Comparison of ENCODE assay signal across 21 cellular contexts in genomic region chr3:190209533-190209932, GRCh38.
DNase-seq lines count a peak whose midpoint lies in the region; ATAC-seq lines count a peak whose summit lies in the region.
"Had no signal": no experiment of that assay in that cellular context is flagged by ENCODE, and none has a peak within 500 bp of the region (broad histone marks: within the 10 kb centered on the region; RNA-seq: fewer than 3 reads in every experiment).

No MANE protein-coding gene starts in this region.

- DNase-seq in retina (no peak), SKM-1 (lab: John Stamatoyannopoulos, UW; ENCODE audit: unreplicated experiment) (no peak)
- DNase-seq in activated naive CD4-positive, alpha-beta T cell treated with anti-CD3 and anti-CD28 coated beads for 36 hours = no peak
- DNase-seq: ACHN; BE2C; C1 segment of cervical spinal cord; Caco-2; CD4-positive, alpha-beta T cell; GDM1; H7; HFFc6; Karpas-422; KBM-7 had no signal

- CTCF ChIA-PET in activated naive CD4-positive, alpha-beta T cell treated with anti-CD3 and anti-CD28 coated beads for 36 hours (lab: Charles Lee) = no interaction called here

- peaks cover 15% of the 10 kb centered on the region for H3K4me1 Mint-ChIP-seq in activated naive CD4-positive, alpha-beta T cell treated with anti-CD3 and anti-CD28 coated beads for 36 hours (ENCODE audit: low read depth)
- H3K4me1 Mint-ChIP-seq: IgD-negative memory B cell had no signal

- H3K9me3 Mint-ChIP-seq in activated naive CD4-positive, alpha-beta T cell treated with anti-CD3 and anti-CD28 coated beads for 36 hours = peaks cover 3% of the 10 kb centered on the region
- H3K9me3 Mint-ChIP-seq: CD4-positive, alpha-beta T cell had no signal

- peak; percentile 29 for ATAC-seq in GM18499 (IDR thresholded peaks at IDR 0.05; ENCODE audit: insufficient read depth, unreplicated experiment)
- ATAC-seq in HG02885 (IDR thresholded peaks at IDR 0.05; ENCODE audit: poor library complexity, unreplicated experiment) = peak; percentile 43
- ATAC-seq in HG03469 (IDR thresholded peaks at IDR 0.05; ENCODE audit: unreplicated experiment) = peak; percentile 33
- ATAC-seq in GM18867 (IDR thresholded peaks at IDR 0.05; ENCODE audit: unreplicated experiment) = no peak
- ATAC-seq: GM23338, HCT116, HepG2 had no signal

- peaks cover 9% of the 10 kb centered on the region for H3K27me3 Mint-ChIP-seq in activated naive CD4-positive, alpha-beta T cell treated with anti-CD3 and anti-CD28 coated beads for 36 hours (ENCODE audit: low read depth)

- H3K4me3 Mint-ChIP-seq in activated naive CD4-positive, alpha-beta T cell treated with anti-CD3 and anti-CD28 coated beads for 36 hours = no peak overlapping the region
- H3K4me3 Mint-ChIP-seq: CD4-positive, alpha-beta T cell; GM23338; HFFc6; IgD-negative memory B cell had no signal

- no peak overlapping the region for H3K27ac Mint-ChIP-seq in activated naive CD4-positive, alpha-beta T cell treated with anti-CD3 and anti-CD28 coated beads for 36 hours
- H3K27ac Mint-ChIP-seq: CD4-positive, alpha-beta T cell; GM23338; HFFc6; IgD-negative memory B cell had no signal

- H3K36me3 Mint-ChIP-seq in activated naive CD4-positive, alpha-beta T cell treated with anti-CD3 and anti-CD28 coated beads for 36 hours (ENCODE audit: low read depth) = no peaks in the 10 kb centered on the region
- H3K36me3 Mint-ChIP-seq: IgD-negative memory B cell had no signal

- intact Hi-C loops in activated naive CD4-positive, alpha-beta T cell treated with anti-CD3 and anti-CD28 coated beads for 36 hours (cut with micrococcal nuclease) = loop anchor here (5.0 kb wide), 1 partner anchor 173 kb away; no protein-coding TSS in a partner anchor
